ENCODE assay signal across 8 cellular contexts in genomic region chr19:48975947-48976847, GRCh38. TPM values are rescaled to one million over a fixed set of nuclear protein-coding genes. Genes with fewer than 3 reads are reported as not detected.
DNase-seq lines count a peak whose midpoint lies in the region; ATAC-seq and TF ChIP-seq lines count a peak whose summit lies in the region.

No MANE protein-coding gene starts in this region.

- intact Hi-C loops in CD4-positive, alpha-beta memory T cell (cut with micrococcal nuclease), result no loop called here
- intact Hi-C loops in HCT116 (cut with micrococcal nuclease), result no loop called here

- CTCF ChIA-PET in CD4-positive, alpha-beta memory T cell (lab: Charles Lee; ENCODE audit: partially characterized antibody), result interaction anchor here (0.8 to 2.8 kb wide), 4 partner anchors 8 to 134 kb away, joined by 3 to 19 read pairs (median 6); partner anchors contain the start of genes GYS1 and RUVBL2
- CTCF ChIA-PET in HCT116 (lab: Charles Lee), result interaction anchor here (0.7 to 3.1 kb wide), 2 partner anchors 17 to 468 kb away, joined by 5 to 14 read pairs; partner anchors contain the start of genes GYS1 and RUVBL2

- TF ChIP-seq CTCF in HCT116 (IDR thresholded peaks at IDR 0.05 in 2 of 3, conservative IDR thresholded peaks at IDR 0.05 in 1 of 3; ENCODE audit: borderline replicate concordance in 1 of 3, insufficient read depth in 1 of 3, low read depth in 2 of 3, low read length in 2 of 3) (0 out of 6 replicates have a peak, but pooled peaks of 1 of the 3 experiments have one; percentile 10), glutamatergic neuron (IDR thresholded peaks at IDR 0.05; ENCODE audit: partially characterized antibody, unreplicated experiment) (peak; percentile 75), suprapubic skin (IDR thresholded peaks at IDR 0.05) (no peak)

- no peak overlapping the region for H3K9ac ChIP-seq in HCT116 (ENCODE audit: low read length)

- H3K4me1 Mint-ChIP-seq in CD4-positive, alpha-beta memory T cell, result peaks cover under 1 to 6% (median 2%) of the 10 kb centered on the region in 4 donors
- peaks cover 2% of the 10 kb centered on the region for H3K4me1 Mint-ChIP-seq in T-helper 2 cell treated with Interferon-gamma antibody and Interleukin-4, amounts not matched to agents 5 μg/mL and 100 μg/mL, for 36 hours (ENCODE audit: low read depth)
- peaks cover 2% of the 10 kb centered on the region for H3K4me1 Mint-ChIP-seq in glutamatergic neuron (ENCODE audit: low read depth, unreplicated experiment)

- 90% methylated on average over 13 of the region's 13 CpGs for WGBS in suprapubic skin

- no peak overlapping the region for H2AFZ ChIP-seq in HCT116 (ENCODE audit: low read depth, low read length, poor library complexity, severe bottlenecking)

- H3K4me1 ChIP-seq in CD4-positive, alpha-beta memory T cell (ENCODE audit: insufficient read depth, low read length), result no peaks in the 10 kb centered on the region
- H3K4me1 ChIP-seq in HCT116 (ENCODE audit: control insufficient read depth in 1 of 2, insufficient read depth in 2 of 2, low read length in 2 of 2) (peaks cover 5 to 14% of the 10 kb centered on the region in 2 experiments; a peak in 3 of 4 replicates), suprapubic skin (peaks cover 16% of the 10 kb centered on the region)

- peak overlapping the region in 3 of 7 donors; percentile 35 to 44 (median 41) for H3K27ac Mint-ChIP-seq in CD4-positive, alpha-beta memory T cell
- peak overlapping the region; percentile 28 for H3K27ac Mint-ChIP-seq in T-helper 2 cell treated with Interferon-gamma antibody and Interleukin-4, amounts not matched to agents 5 μg/mL and 100 μg/mL, for 36 hours
- H3K27ac Mint-ChIP-seq in glutamatergic neuron (ENCODE audit: unreplicated experiment), result no peak overlapping the region

- no peaks in the 10 kb centered on the region for H3K9me3 Mint-ChIP-seq in CD4-positive, alpha-beta memory T cell
- no peaks in the 10 kb centered on the region for H3K9me3 Mint-ChIP-seq in T-helper 2 cell treated with Interferon-gamma antibody and Interleukin-4, amounts not matched to agents 5 μg/mL and 100 μg/mL, for 36 hours
- no peaks in the 10 kb centered on the region for H3K9me3 Mint-ChIP-seq in glutamatergic neuron (ENCODE audit: unreplicated experiment)

- DNase-seq in CD4-positive, alpha-beta memory T cell, result peak in 4 of 5 donors; percentile 42 to 54 (median 46)
- DNase-seq in HCT116 (ENCODE audit: low read depth, low spot score) (no peak), glutamatergic neuron (peak; percentile 68), anterior cingulate cortex (lab: John Stamatoyannopoulos, UW) (no peak), suprapubic skin (ENCODE audit: low spot score in 2 of 2) (no peak), NCI-H2029 treated with DMSO at 0.1 percent for 48 hours (lab: John Stamatoyannopoulos, UW) (no peak)
- DNase-seq in T-helper 2 cell treated with Interferon-gamma antibody and Interleukin-4, amounts not matched to agents 5 μg/mL and 100 μg/mL, for 36 hours (ENCODE audit: low spot score), result no peak

- TF ChIP-seq POLR2A in HCT116 (IDR thresholded peaks at IDR 0.05; ENCODE audit: borderline replicate concordance, extremely low read depth, insufficient read depth, insufficient read length) (no peak), suprapubic skin (IDR thresholded peaks at IDR 0.05) (no peak)

- H3K27me3 Mint-ChIP-seq in CD4-positive, alpha-beta memory T cell, result no peaks in the 10 kb centered on the region
- H3K27me3 Mint-ChIP-seq in T-helper 2 cell treated with Interferon-gamma antibody and Interleukin-4, amounts not matched to agents 5 μg/mL and 100 μg/mL, for 36 hours (ENCODE audit: low read depth), result no peaks in the 10 kb centered on the region
- no peaks in the 10 kb centered on the region for H3K27me3 Mint-ChIP-seq in glutamatergic neuron (ENCODE audit: unreplicated experiment)

- peaks cover 9% of the 10 kb centered on the region for H3K36me3 ChIP-seq in CD4-positive, alpha-beta memory T cell (ENCODE audit: insufficient read depth, low read length)
- peaks cover 11 to 18% of the 10 kb centered on the region in 2 experiments; a peak in 2 of 4 replicates for H3K36me3 ChIP-seq in HCT116 (ENCODE audit: control insufficient read depth in 1 of 2, insufficient read depth in 2 of 2, low read length in 2 of 2)
- H3K36me3 ChIP-seq in suprapubic skin, result peaks cover 66% of the 10 kb centered on the region

- H4K20me1 ChIP-seq in HCT116 (ENCODE audit: insufficient read depth), result no peaks in the 10 kb centered on the region

- H3K27ac ChIP-seq in CD4-positive, alpha-beta memory T cell (ENCODE audit: low read depth, low read length), result no peak overlapping the region
- H3K27ac ChIP-seq in HCT116 (ENCODE audit: low read depth, low read length), result no peak overlapping the region
- H3K27ac ChIP-seq in suprapubic skin, result no peak overlapping the region

- H3K36me3 Mint-ChIP-seq in CD4-positive, alpha-beta memory T cell, result peaks cover 15 to 27% of the 10 kb centered on the region in 2 donors
- peaks cover 24% of the 10 kb centered on the region for H3K36me3 Mint-ChIP-seq in T-helper 2 cell treated with Interferon-gamma antibody and Interleukin-4, amounts not matched to agents 5 μg/mL and 100 μg/mL, for 36 hours (ENCODE audit: low read depth)
- H3K36me3 Mint-ChIP-seq in glutamatergic neuron (ENCODE audit: unreplicated experiment), result peaks cover 5% of the 10 kb centered on the region

- peak; percentile 80 for ATAC-seq in HCT116
- no peak for ATAC-seq in GM21360 (IDR thresholded peaks at IDR 0.05; ENCODE audit: unreplicated experiment)

- no peaks in the 10 kb centered on the region for H3K27me3 ChIP-seq in CD4-positive, alpha-beta memory T cell (ENCODE audit: insufficient read depth, low read length)
- H3K27me3 ChIP-seq in HCT116 (ENCODE audit: insufficient read depth, low read length) (no peaks in the 10 kb centered on the region), suprapubic skin (no peaks in the 10 kb centered on the region)

- TF ChIP-seq RAD21 in HCT116 (IDR thresholded peaks at IDR 0.05; ENCODE audit: low read depth), result no peak

- POLR2A ChIA-PET in CD4-positive, alpha-beta memory T cell (lab: Charles Lee; ENCODE audit: partially characterized antibody), result interaction anchor here (0.6 to 5.9 kb wide), 3 partner anchors 9 to 17 kb away, joined by 3 to 47 read pairs (median 4); partner anchors contain the start of genes FTL, GYS1 and RUVBL2
- POLR2A ChIA-PET in HCT116 (lab: Charles Lee), result interaction anchor here (0.7 to 1.5 kb wide), 3 partner anchors 9 to 104 kb away, joined by 3 to 7 read pairs (median 3); partner anchors contain the start of gene PPP1R15A

- RAD21 ChIA-PET in HCT116 (lab: Charles Lee; ENCODE audit: low non-redundant PET in 1 of 2, low total read pairs in 2 of 2, uncharacterized antibody in 2 of 2, unreplicated experiment in 2 of 2), result interaction anchor here in 1 of 2 experiments (0.7 kb wide), 1 partner anchor 132 kb away, joined by 3 read pairs; no protein-coding TSS in a partner anchor

- TF ChIP-seq EP300 in suprapubic skin (IDR thresholded peaks at IDR 0.05), result no peak

- no peak overlapping the region for H3K4me2 ChIP-seq in HCT116 (ENCODE audit: low read length)

- H3K4me3 ChIP-seq in CD4-positive, alpha-beta memory T cell (ENCODE audit: low read length in 2 of 2), result no peak overlapping the region
- H3K4me3 ChIP-seq in HCT116 (replicated peaks in 1 of 2; ENCODE audit: low read depth in 1 of 2, low read length in 2 of 2) (no peak overlapping the region), suprapubic skin (no peak overlapping the region)

- no peaks in the 10 kb centered on the region for H3K9me2 ChIP-seq in HCT116 (ENCODE audit: insufficient read depth)

- no peaks in the 10 kb centered on the region for H3K9me3 ChIP-seq in CD4-positive, alpha-beta memory T cell (ENCODE audit: control insufficient read depth in 1 of 2, low read length in 2 of 2)
- no peaks in the 10 kb centered on the region for H3K9me3 ChIP-seq in HCT116 (ENCODE audit: control insufficient read depth in 1 of 2, insufficient read depth in 1 of 2, low read depth in 1 of 2, low read length in 2 of 2)
- no peaks in the 10 kb centered on the region for H3K9me3 ChIP-seq in suprapubic skin

- BruUV-seq in HCT116 (replicated peaks; lab: Mats Ljungman, UMichigan), result no TSS peak

- H3K79me2 ChIP-seq in HCT116 (ENCODE audit: insufficient read depth, low read length), result no peaks in the 10 kb centered on the region

- H3K4me3 Mint-ChIP-seq in CD4-positive, alpha-beta memory T cell, result no peak overlapping the region
- H3K4me3 Mint-ChIP-seq in T-helper 2 cell treated with Interferon-gamma antibody and Interleukin-4, amounts not matched to agents 5 μg/mL and 100 μg/mL, for 36 hours, result no peak overlapping the region
- H3K4me3 Mint-ChIP-seq in glutamatergic neuron (ENCODE audit: unreplicated experiment), result no peak overlapping the region

TF ChIP-seq in HCT116, 20 proteins besides CTCF, POLR2A, EP300 and RAD21:
- TF ChIP-seq ZNF274 (IDR thresholded peaks at IDR 0.05; ENCODE audit: low read depth, low read length), result no peak
- TF ChIP-seq YY1 (IDR thresholded peaks at IDR 0.05; ENCODE audit: extremely low read depth, insufficient replicate concordance, low read depth, low read length), result peak; percentile 52
- TF ChIP-seq JUND (IDR thresholded peaks at IDR 0.05), result no peak

RNA-seq across cellular contexts. Expression of gene FTL, which starts 11.1 kb away (rescaled TPM):
- total RNA-seq in CD4-positive, alpha-beta memory T cell, result 1,000 to 10,000 TPM; 1,304 to 1,371 TPM
- 1,000 to 10,000 TPM; 3,537 to 4,474 TPM for polyA plus RNA-seq in CD4-positive, alpha-beta memory T cell
- total RNA-seq in HCT116 (2021; ENCODE audit: unreplicated experiment) (1,885 TPM), glutamatergic neuron (ENCODE audit: unreplicated experiment) (875 TPM), suprapubic skin (1,000 to 10,000 TPM in 3 of 4 donors, 100 to 1,000 TPM in 1; 883 to 1,582 (median 1,278) TPM)
- 2,308 and 2,337 TPM in 2 replicates for polyA plus RNA-seq in HCT116 (2012)

RNA-seq across cellular contexts. Expression of gene GYS1, which starts 16.9 kb away (rescaled TPM):
- 10 to 100 TPM; 56.2 to 56.4 TPM for total RNA-seq in CD4-positive, alpha-beta memory T cell
- polyA plus RNA-seq in CD4-positive, alpha-beta memory T cell, result 10 to 100 TPM; 30.6 to 31.4 TPM
- total RNA-seq in HCT116 (2021; ENCODE audit: unreplicated experiment) (50.7 TPM), glutamatergic neuron (ENCODE audit: unreplicated experiment) (69.0 TPM), suprapubic skin (10 to 100 TPM; 26.4 to 42.0 (median 31.6) TPM)
- 43.9 and 57.3 TPM in 2 replicates for polyA plus RNA-seq in HCT116 (2012)

RNA-seq across cellular contexts. Expression of gene RUVBL2, which starts 17.5 kb away (rescaled TPM):
- total RNA-seq in CD4-positive, alpha-beta memory T cell, result 10 to 100 TPM; 27.9 to 28.5 TPM
- polyA plus RNA-seq in CD4-positive, alpha-beta memory T cell, result 10 to 100 TPM; 48.6 to 51.9 TPM
- total RNA-seq in HCT116 (2021; ENCODE audit: unreplicated experiment), result 270 TPM
- polyA plus RNA-seq in HCT116 (2012), result 410 and 435 TPM in 2 replicates
- total RNA-seq in glutamatergic neuron (ENCODE audit: unreplicated experiment), result 60.9 TPM
- 10 to 100 TPM; 37.3 to 70.3 (median 68.8) TPM for total RNA-seq in suprapubic skin

RNA-seq across cellular contexts. Expression of gene BAX, which starts 21.5 kb away (rescaled TPM):
- 100 to 1,000 TPM; 173 to 183 TPM for total RNA-seq in CD4-positive, alpha-beta memory T cell
- polyA plus RNA-seq in CD4-positive, alpha-beta memory T cell, result 10 to 100 TPM; 56.5 to 66.8 TPM
- total RNA-seq in HCT116 (2021; ENCODE audit: unreplicated experiment) (96.4 TPM), glutamatergic neuron (ENCODE audit: unreplicated experiment) (87.7 TPM), suprapubic skin (10 to 100 TPM; 25.1 to 29.6 (median 27.5) TPM)
- polyA plus RNA-seq in HCT116 (2012), result 65.4 and 68.6 TPM in 2 replicates

RNA-seq across cellular contexts. Expression of gene LHB, which starts 40.7 kb away (rescaled TPM):
- not detected for total RNA-seq in CD4-positive, alpha-beta memory T cell
- under 1 TPM in 1 of 2 donors, not detected in 1; 0.49 TPM for polyA plus RNA-seq in CD4-positive, alpha-beta memory T cell
- total RNA-seq in HCT116 (2021; ENCODE audit: unreplicated experiment) (3.7 TPM), glutamatergic neuron (ENCODE audit: unreplicated experiment) (not detected), suprapubic skin (not detected)
- polyA plus RNA-seq in HCT116 (2012), result 4.2 and 4.7 TPM in 2 replicates

Comparison
In these comparisons a context has a peak if more than half of its experiments do, and no peak if none do; other contexts are left out.
1. DNase-seq: peak in CD4-positive, alpha-beta memory T cell (4 of 5) and glutamatergic neuron (single experiment); none in HCT116 (single experiment), T-helper 2 cell treated with Interferon-gamma antibody and Interleukin-4, amounts not matched to agents 5 μg/mL and 100 μg/mL, for 36 hours (single experiment), anterior cingulate cortex (0 of 58), suprapubic skin (0 of 2) and NCI-H2029 treated with DMSO at 0.1 percent for 48 hours (single experiment).